1 cellular context compared by ENCODE assay signal in the genomic region with DNA sequence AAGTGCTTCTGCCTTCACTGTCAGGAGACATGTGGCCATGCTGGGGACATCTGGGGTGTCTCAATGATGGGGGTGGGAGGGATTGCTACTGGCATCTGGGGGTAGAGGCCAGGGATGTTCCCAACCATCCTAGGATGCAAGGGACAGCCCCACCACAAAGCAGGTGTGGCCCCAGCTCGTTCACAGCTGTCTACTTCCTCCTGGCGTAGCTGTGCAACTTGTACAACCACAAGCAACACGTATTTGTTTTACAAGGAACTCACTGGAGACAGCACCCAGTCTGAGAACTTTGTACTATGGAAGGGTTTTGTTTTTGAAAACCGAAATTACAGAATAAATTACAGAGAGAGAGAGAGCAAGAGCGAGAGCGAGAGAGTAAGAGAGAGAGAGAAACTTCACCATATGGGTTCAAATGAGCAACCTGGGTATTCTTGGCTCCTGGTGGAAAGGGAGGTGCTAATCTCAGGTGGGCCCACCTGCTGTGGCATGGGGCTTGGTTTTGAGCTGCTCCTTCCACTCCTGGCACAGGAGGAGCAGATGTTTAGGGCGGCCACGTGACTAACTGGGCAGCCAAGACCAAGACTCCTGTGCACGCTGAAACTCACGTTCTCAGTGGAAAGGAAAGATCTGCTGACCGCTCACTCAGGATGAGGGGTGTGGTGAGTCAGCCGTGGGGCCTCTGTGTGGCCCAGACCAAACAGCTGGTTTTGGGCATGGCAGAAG.
TF ChIP-seq lines count a peak whose summit lies in the region.

No MANE protein-coding gene starts in this region.

TF ChIP-seq in WTC11, 78 proteins besides CTCF, POLR2A, EP300 and RAD21 (continued from another document):
- TF ChIP-seq, protein P1, sequence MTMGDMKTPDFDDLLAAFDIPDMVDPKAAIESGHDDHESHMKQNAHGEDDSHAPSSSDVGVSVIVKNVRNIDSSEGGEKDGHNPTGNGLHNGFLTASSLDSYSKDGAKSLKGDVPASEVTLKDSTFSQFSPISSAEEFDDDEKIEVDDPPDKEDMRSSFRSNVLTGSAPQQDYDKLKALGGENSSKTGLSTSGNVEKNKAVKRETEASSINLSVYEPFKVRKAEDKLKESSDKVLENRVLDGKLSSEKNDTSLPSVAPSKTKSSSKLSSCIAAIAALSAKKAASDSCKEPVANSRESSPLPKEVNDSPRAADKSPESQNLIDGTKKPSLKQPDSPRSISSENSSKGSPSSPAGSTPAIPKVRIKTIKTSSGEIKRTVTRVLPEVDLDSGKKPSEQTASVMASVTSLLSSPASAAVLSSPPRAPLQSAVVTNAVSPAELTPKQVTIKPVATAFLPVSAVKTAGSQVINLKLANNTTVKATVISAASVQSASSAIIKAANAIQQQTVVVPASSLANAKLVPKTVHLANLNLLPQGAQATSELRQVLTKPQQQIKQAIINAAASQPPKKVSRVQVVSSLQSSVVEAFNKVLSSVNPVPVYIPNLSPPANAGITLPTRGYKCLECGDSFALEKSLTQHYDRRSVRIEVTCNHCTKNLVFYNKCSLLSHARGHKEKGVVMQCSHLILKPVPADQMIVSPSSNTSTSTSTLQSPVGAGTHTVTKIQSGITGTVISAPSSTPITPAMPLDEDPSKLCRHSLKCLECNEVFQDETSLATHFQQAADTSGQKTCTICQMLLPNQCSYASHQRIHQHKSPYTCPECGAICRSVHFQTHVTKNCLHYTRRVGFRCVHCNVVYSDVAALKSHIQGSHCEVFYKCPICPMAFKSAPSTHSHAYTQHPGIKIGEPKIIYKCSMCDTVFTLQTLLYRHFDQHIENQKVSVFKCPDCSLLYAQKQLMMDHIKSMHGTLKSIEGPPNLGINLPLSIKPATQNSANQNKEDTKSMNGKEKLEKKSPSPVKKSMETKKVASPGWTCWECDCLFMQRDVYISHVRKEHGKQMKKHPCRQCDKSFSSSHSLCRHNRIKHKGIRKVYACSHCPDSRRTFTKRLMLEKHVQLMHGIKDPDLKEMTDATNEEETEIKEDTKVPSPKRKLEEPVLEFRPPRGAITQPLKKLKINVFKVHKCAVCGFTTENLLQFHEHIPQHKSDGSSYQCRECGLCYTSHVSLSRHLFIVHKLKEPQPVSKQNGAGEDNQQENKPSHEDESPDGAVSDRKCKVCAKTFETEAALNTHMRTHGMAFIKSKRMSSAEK (CRISPR knock-in tag; IDR thresholded peaks at IDR 0.05; ENCODE audit: borderline replicate concordance) = no peak
- TF ChIP-seq, protein P2, sequence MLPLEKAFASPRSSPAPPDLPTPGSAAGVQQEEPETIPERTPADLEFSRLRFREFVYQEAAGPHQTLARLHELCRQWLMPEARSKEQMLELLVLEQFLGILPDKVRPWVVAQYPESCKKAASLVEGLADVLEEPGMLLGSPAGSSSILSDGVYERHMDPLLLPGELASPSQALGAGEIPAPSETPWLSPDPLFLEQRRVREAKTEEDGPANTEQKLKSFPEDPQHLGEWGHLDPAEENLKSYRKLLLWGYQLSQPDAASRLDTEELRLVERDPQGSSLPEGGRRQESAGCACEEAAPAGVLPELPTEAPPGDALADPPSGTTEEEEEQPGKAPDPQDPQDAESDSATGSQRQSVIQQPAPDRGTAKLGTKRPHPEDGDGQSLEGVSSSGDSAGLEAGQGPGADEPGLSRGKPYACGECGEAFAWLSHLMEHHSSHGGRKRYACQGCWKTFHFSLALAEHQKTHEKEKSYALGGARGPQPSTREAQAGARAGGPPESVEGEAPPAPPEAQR (CRISPR knock-in tag; IDR thresholded peaks at IDR 0.05) = no peak
- TF ChIP-seq SMAD4 (CRISPR knock-in tag; IDR thresholded peaks at IDR 0.05) = no peak
- TF ChIP-seq, protein P3, sequence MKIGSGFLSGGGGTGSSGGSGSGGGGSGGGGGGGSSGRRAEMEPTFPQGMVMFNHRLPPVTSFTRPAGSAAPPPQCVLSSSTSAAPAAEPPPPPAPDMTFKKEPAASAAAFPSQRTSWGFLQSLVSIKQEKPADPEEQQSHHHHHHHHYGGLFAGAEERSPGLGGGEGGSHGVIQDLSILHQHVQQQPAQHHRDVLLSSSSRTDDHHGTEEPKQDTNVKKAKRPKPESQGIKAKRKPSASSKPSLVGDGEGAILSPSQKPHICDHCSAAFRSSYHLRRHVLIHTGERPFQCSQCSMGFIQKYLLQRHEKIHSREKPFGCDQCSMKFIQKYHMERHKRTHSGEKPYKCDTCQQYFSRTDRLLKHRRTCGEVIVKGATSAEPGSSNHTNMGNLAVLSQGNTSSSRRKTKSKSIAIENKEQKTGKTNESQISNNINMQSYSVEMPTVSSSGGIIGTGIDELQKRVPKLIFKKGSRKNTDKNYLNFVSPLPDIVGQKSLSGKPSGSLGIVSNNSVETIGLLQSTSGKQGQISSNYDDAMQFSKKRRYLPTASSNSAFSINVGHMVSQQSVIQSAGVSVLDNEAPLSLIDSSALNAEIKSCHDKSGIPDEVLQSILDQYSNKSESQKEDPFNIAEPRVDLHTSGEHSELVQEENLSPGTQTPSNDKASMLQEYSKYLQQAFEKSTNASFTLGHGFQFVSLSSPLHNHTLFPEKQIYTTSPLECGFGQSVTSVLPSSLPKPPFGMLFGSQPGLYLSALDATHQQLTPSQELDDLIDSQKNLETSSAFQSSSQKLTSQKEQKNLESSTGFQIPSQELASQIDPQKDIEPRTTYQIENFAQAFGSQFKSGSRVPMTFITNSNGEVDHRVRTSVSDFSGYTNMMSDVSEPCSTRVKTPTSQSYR (CRISPR knock-in tag; IDR thresholded peaks at IDR 0.05) = no peak
- no peak for TF ChIP-seq SOX15 (CRISPR knock-in tag; IDR thresholded peaks at IDR 0.05)
